8 cellular contexts compared by ENCODE assay signal in the genomic region with DNA sequence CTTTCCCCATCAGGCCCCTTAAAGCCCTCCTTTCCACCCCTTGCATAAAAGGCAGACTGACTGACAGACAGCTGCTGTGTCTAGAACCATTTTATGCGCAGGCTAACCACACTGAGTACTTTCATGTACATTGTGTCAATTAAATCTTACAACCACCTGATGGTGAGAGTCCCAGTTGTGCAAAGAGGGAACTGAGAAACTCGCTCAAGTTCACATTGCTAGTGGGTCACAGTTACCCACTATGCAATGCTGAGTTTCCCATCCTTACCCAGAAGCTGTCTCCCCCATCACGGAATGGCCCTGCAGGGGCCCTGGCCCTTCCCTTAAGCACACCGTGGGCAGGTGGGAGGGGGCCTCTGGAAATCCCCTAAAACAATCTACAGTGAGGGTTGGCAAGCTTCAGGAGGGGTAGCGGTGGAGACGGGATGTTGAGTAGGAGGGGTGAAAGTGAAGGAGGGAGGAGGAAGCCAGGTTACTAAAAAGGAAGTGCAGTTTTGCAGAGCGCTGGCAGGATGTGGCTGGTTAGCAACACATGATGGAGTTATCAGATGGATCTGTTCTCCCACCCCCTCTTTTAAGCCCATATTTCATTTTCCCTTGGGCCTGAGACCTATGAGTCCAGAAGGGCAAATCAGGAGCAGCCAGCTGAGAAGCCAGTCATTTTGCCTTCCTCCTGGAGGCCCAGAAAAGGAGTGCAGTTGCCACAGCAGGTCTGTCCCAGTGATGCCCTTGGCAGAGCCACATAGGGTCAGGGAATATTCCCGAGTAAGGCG. TPM values are rescaled to one million over a fixed set of nuclear protein-coding genes. Genes with fewer than 3 reads are reported as not detected.
A peak's percentile ranks its signal among the peaks of the same experiment; 100 is the strongest.
DNase-seq lines count a peak whose midpoint lies in the region; ATAC-seq, FAIRE-seq and TF ChIP-seq lines count a peak whose summit lies in the region.

No MANE protein-coding gene starts in this region.

- TF ChIP-seq CTCF in Peyer's patch (IDR thresholded peaks at IDR 0.05), result no peak

- H3K4me3 ChIP-seq in Peyer's patch (peak overlapping the region in 3 of 4 donors; percentile 4 to 45 (median 38)), small intestine (ENCODE audit: low read depth in 1 of 2, low read length in 2 of 2) (peak overlapping the region in 1 of 2 donors; percentile 5)

- peak overlapping the region; percentile 62 to 93 (median 88) for H3K27ac ChIP-seq in Peyer's patch
- peak overlapping the region; percentile 63 to 76 for H3K27ac ChIP-seq in small intestine (ENCODE audit: low read depth in 1 of 2, low read length in 1 of 2)

- no peaks in the 10 kb centered on the region for H3K9me3 ChIP-seq in Peyer's patch
- H3K9me3 ChIP-seq in small intestine (ENCODE audit: control insufficient read depth, low read depth), result no peaks in the 10 kb centered on the region

- H3K27me3 ChIP-seq in Peyer's patch (no peaks in the 10 kb centered on the region), small intestine (ENCODE audit: control insufficient read depth in 2 of 2, insufficient read depth in 2 of 2, low read length in 2 of 2) (no peaks in the 10 kb centered on the region)

- whole genome bisulfite sequencing in small intestine, 3 donors, result 55 to 70% (median 57%) methylated on average over 9 of the region's 9 CpGs

- H3K4me1 ChIP-seq in Peyer's patch, result peaks cover 0 to 29% (median 10%) of the 10 kb centered on the region in 4 donors
- no peaks in the 10 kb centered on the region for H3K4me1 ChIP-seq in small intestine (ENCODE audit: control insufficient read depth in 2 of 2, insufficient read depth in 1 of 2, low read depth in 1 of 2, low read length in 1 of 2)

- no peaks in the 10 kb centered on the region for H3K36me3 ChIP-seq in Peyer's patch
- H3K36me3 ChIP-seq in small intestine (ENCODE audit: control insufficient read depth in 2 of 2, insufficient read depth in 2 of 2, low read length in 2 of 2), result no peaks in the 10 kb centered on the region

- ATAC-seq in GM18520 (IDR thresholded peaks at IDR 0.05; ENCODE audit: unreplicated experiment), result peak; percentile 50
- ATAC-seq in HG02840 (IDR thresholded peaks at IDR 0.05; ENCODE audit: low FRiP score, unreplicated experiment), result peak; percentile 54

- no peak for TF ChIP-seq POLR2A in Peyer's patch (IDR thresholded peaks at IDR 0.05)

- FAIRE-seq in small intestine (lab: Jason Lieb, UNC), result no peak

- peak in 2 of 3 donors; percentile 90 to 93 for DNase-seq in Peyer's patch
- peak; percentile 69 for DNase-seq in activated gamma-delta T cell treated with anti-CD3 and anti-CD28 coated beads, Interleukin-2, amount 50 U/mL, for 16 hours (ENCODE audit: low read depth)
- peak; percentile 47 for DNase-seq in small intestine
- no peak for DNase-seq in RKO (ENCODE audit: low spot score)
- DNase-seq in SHP77 treated with DMSO at 0.1 percent for 48 hours (lab: John Stamatoyannopoulos, UW), result no peak
- no peak for DNase-seq in COLO829 (ENCODE audit: low spot score)

RNA-seq across cellular contexts. Expression of a gene that starts 30.0 kb away (rescaled TPM):
- 10 to 100 TPM; 37.8 to 39.6 (median 38.7) TPM for total RNA-seq in Peyer's patch
- 10 to 100 TPM in 2 of 3 donors, 1 to 10 TPM in 1; 7.8 to 21.5 (median 12.1) TPM for polyA plus RNA-seq in small intestine

Comparison
In these comparisons a context has a peak if more than half of its experiments do, and no peak if none do; other contexts are left out.
1. DNase-seq: peak in Peyer's patch (2 of 3), activated gamma-delta T cell treated with anti-CD3 and anti-CD28 coated beads, Interleukin-2, amount 50 U/mL, for 16 hours (single experiment) and small intestine (single experiment); none in RKO (single experiment), SHP77 treated with DMSO at 0.1 percent for 48 hours (single experiment) and COLO829 (single experiment).